8 cellular contexts compared by ENCODE assay signal in genomic region chr6:121333694-121334093, GRCh38. TPM values are rescaled to one million over a fixed set of nuclear protein-coding genes. Genes with fewer than 3 reads are reported as not detected.
A peak's percentile ranks its signal among the peaks of the same experiment; 100 is the strongest.
DNase-seq lines count a peak whose midpoint lies in the region; TF ChIP-seq lines count a peak whose summit lies in the region.
"Not testable (repeated sequence)": the region's sequence is repeated elsewhere in the genome, so short reads cannot be mapped to it uniquely, and the experiment has no call there.

No MANE protein-coding gene starts in this region.

- not testable (repeated sequence) for TF ChIP-seq EP300 in stomach (IDR thresholded peaks at IDR 0.05)

- H3K4me1 Mint-ChIP-seq in neural crest cell, result peaks cover 32% of the 10 kb centered on the region

- not testable (repeated sequence) for H3K36me3 ChIP-seq in HEK293 (ENCODE audit: control insufficient read depth in 2 of 2, insufficient read depth in 1 of 2, low read length in 2 of 2); SJSA1; ectodermal cell (ENCODE audit: control insufficient read depth, insufficient read depth, low read length); iPS-18a (ENCODE audit: control insufficient read depth, low read depth, low read length); stomach

- not testable (repeated sequence) for TF ChIP-seq POLR2A in stomach (IDR thresholded peaks at IDR 0.05)

- DNase-seq in AG09309 (ENCODE audit: low read depth); SJSA1 (ENCODE audit: low read depth in 1 of 2, low spot score in 2 of 2); neural crest cell (ENCODE audit: low read depth, low spot score); stomach: not testable (repeated sequence)
- DNase-seq in activated T-helper 9 cell treated with anti-CD3 and anti-CD28 coated beads, Interleukin-2, amount 50 U/mL, for 16 hours (ENCODE audit: low read depth), result peak; percentile 1

- CTCF ChIA-PET in HEK293 (lab: Yijun Ruan, JAX), result not testable (repeated sequence)

- not testable (repeated sequence) for H3K27ac ChIP-seq in HEK293 (ENCODE audit: extremely low read depth, low read depth, low read length); SJSA1; ectodermal cell (ENCODE audit: insufficient read depth, low read depth, low read length, poor library complexity, severe bottlenecking); iPS-18a (ENCODE audit: low read length)
- H3K27ac ChIP-seq in stomach, result peak overlapping the region in 3 of 5 donors; percentile 96 to 99 (median 97)

- peak overlapping the region; percentile 90 for H3K4me3 Mint-ChIP-seq in neural crest cell

- POLR2A ChIA-PET in HEK293 (lab: Yijun Ruan, JAX), result interaction anchor here (1.4 kb wide), 1 partner anchor 10 kb away, joined by 3 read pairs; no protein-coding TSS in a partner anchor

- intact Hi-C loops in stomach (cut with DNase I; ENCODE audit: low total_unique reads), result not testable (repeated sequence)

- not testable (repeated sequence) for H3K4me1 ChIP-seq in HEK293 (ENCODE audit: control insufficient read depth, insufficient read depth, low read length); SJSA1 (replicated peaks); ectodermal cell (ENCODE audit: control insufficient read depth, insufficient read depth, low read length); iPS-18a (ENCODE audit: control insufficient read depth, low read depth, low read length)
- H3K4me1 ChIP-seq in stomach, result peaks cover 6 to 17% (median 7%) of the 10 kb centered on the region in 4 donors

- not testable (repeated sequence) for H3K27me3 Mint-ChIP-seq in neural crest cell (ENCODE audit: low read depth)

- H3K36me3 Mint-ChIP-seq in neural crest cell (ENCODE audit: low read depth), result not testable (repeated sequence)

- 91 to 96% methylated on average over 24 to 28 of the region's 28 CpGs for WGBS in ectodermal cell, 2 experiments
- 93 to 96% (median 95%) methylated on average over 28 of the region's 28 CpGs for WGBS in stomach, 5 donors

- H3K27ac Mint-ChIP-seq in neural crest cell (ENCODE audit: unreplicated experiment), result not testable (repeated sequence)

- H3K9me3 ChIP-seq in HEK293 (ENCODE audit: control insufficient read depth, insufficient read depth, low read depth, low read length); SJSA1 (replicated peaks); ectodermal cell (ENCODE audit: control insufficient read depth, low read length); iPS-18a (ENCODE audit: control insufficient read depth, low read depth, low read length); stomach: not testable (repeated sequence)

- H3K27me3 ChIP-seq in SJSA1 (replicated peaks); ectodermal cell (ENCODE audit: control insufficient read depth, insufficient read depth, low read length, poor library complexity, severe bottlenecking); iPS-18a (ENCODE audit: control insufficient read depth, insufficient read depth, low read length); stomach: not testable (repeated sequence)

- H3K9ac ChIP-seq in iPS-18a (ENCODE audit: low read length), result not testable (repeated sequence)

- H3K4me3 ChIP-seq in AG09309 (ENCODE audit: control insufficient read depth, low read depth, low read length) (peak overlapping the region; percentile 70; the same call in 1 of the 2 replicates), HEK293 (ENCODE audit: low read depth, low read length) (peak overlapping the region; percentile 82; the same call in 1 of the 2 replicates), SJSA1 (peak overlapping the region; percentile 63; the same call in 1 of the 2 replicates), ectodermal cell (ENCODE audit: insufficient read depth, low read depth, low read length) (peak overlapping the region; percentile 63), iPS-18a (ENCODE audit: low read length) (peak overlapping the region; percentile 86), stomach (peak overlapping the region in 3 of 4 donors; percentile 54 to 67 (median 55))

- TF ChIP-seq CTCF in AG09309 (IDR thresholded peaks at IDR 0.05; ENCODE audit: control insufficient read depth, insufficient read depth, low read depth, low read length, missing control alignments); HEK293 (tag by site-specific recombination; IDR thresholded peaks at IDR 0.05); neural crest cell (conservative IDR thresholded peaks at IDR 0.05); stomach (IDR thresholded peaks at IDR 0.05): not testable (repeated sequence)

- H3K9me3 Mint-ChIP-seq in neural crest cell, result not testable (repeated sequence)

TF ChIP-seq in HEK293, 187 proteins besides CTCF, POLR2A, EP300 and RAD21:
- 0 out of 2 replicates have a peak, but pooled peaks have one; percentile 63 for TF ChIP-seq ZNF202 (tag by site-specific recombination; IDR thresholded peaks at IDR 0.05; ENCODE audit: borderline replicate concordance)
- TF ChIP-seq KLF1 (tag by site-specific recombination; IDR thresholded peaks at IDR 0.05), result 0 out of 2 replicates have a peak, but pooled peaks have one; percentile 20

RNA-seq across cellular contexts. Expression of gene TBC1D32, which starts 0.6 kb away (rescaled TPM):
- total RNA-seq in SJSA1 (2014; rRNA removed; shearing (Covaris generic)), result 2.1 and 4.8 TPM in 2 replicates
- 14.2 TPM for polyA plus RNA-seq in ectodermal cell (2013, experiment 1 of 4)
- 17.9 TPM for polyA plus RNA-seq in ectodermal cell (2013, experiment 2 of 4)
- 15.8 TPM for polyA plus RNA-seq in ectodermal cell (2013, experiment 3 of 4)
- polyA plus RNA-seq in ectodermal cell (2013, experiment 4 of 4), result 14.3 TPM
- total RNA-seq in neural crest cell (11.3 and 13.6 TPM in 2 replicates), stomach (10 to 100 TPM in 2 of 5 donors, 1 to 10 TPM in 3; 1.3 to 38.2 (median 4.6) TPM)
- polyA plus RNA-seq in stomach, result 1 to 10 TPM in 1 of 3 donors, under 1 TPM in 2; 0.46 to 1.4 (median 0.56) TPM
